Comparison of ENCODE assay signal across 29 cellular contexts in the genomic region with DNA sequence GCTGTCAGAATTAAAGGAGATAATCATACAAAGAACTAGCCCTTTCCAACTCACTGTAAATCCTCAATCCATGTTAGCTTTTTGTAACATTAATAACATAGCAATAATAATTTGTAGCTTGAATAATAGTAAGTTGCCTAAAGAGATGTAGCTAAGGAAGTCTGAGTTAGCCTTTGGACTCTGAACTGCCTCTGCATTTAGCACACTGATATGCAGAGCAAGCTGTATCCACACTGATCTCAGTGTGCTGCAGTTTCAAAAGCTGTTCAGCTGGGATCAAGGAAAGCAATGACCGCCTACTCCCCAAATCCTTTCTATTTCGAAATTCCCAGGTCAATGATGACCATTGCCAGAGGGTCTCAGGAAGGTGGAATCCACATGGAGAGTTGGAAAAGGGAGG.
"Had no signal": no experiment of that assay in that cellular context is flagged by ENCODE, and none has a peak within 500 bp of the region (broad histone marks: within the 10 kb centered on the region; RNA-seq: fewer than 3 reads in every experiment).

No MANE protein-coding gene starts in this region.

- H3K4me3 Mint-ChIP-seq: immature natural killer cell; mesothelial cell of epicardium; naive B cell; natural killer cell; nephron progenitor cell; neural progenitor cell; stimulated activated naive B cell treated with anti-CD40 and anti-IgM and Interleukin-4, amounts not matched to agents 10 μg/mL and 1 μg/mL and 100 μg/mL, for 72 hours; type B pancreatic cell had no signal

- DNase-seq: head of caudate nucleus; hypothalamus; immature natural killer cell; kidney; left ventricle myocardium inferior; mesendoderm; naive B cell; natural killer cell; nephron progenitor cell; occipital lobe; psoas muscle; stimulated activated CD4-positive, alpha-beta T cell treated with anti-CD3 and anti-CD28 coated beads, Interleukin-1b, Interleukin-23, amount 100 ng/mL, for 48 hours; stimulated activated CD4-positive, alpha-beta T cell treated with anti-CD3 and anti-CD28 coated beads, Interleukin-2, amount 100 ng/mL, for 48 hours; stimulated activated CD4-positive, alpha-beta T cell treated with anti-CD3 and anti-CD28 coated beads, Interleukin-4, amount 100 ng/mL, for 4 hours; stimulated activated CD8-positive, alpha-beta memory T cell treated with anti-CD3 and anti-CD28 coated beads, Interleukin-4, amount 100 ng/mL, for 48 hours; stimulated activated naive B cell treated with anti-CD40 and anti-IgM and Interleukin-4, amounts not matched to agents 10 μg/mL and 1 μg/mL and 100 μg/mL, for 72 hours; stimulated activated naive CD8-positive, alpha-beta T cell treated with anti-CD3 and anti-CD28 coated beads, Interleukin-15, Interleukin-2, amounts not matched to agents 100 U/mL and 50 U/mL, for 24 hours; stomach; uterus had no signal

- H3K4me1 ChIP-seq: parathyroid adenoma, uterus had no signal

- H3K27me3 ChIP-seq: neural progenitor cell, stomach, tibial nerve, uterus had no signal

- H3K9me3 ChIP-seq: left ventricle myocardium inferior, neutrophil, psoas muscle, stomach, tibial nerve, uterus had no signal

- FAIRE-seq: islet of Langerhans, kidney had no signal

- H3K9ac ChIP-seq: neural progenitor cell, parathyroid adenoma had no signal

- H3K27ac Mint-ChIP-seq: immature natural killer cell; natural killer cell; nephron progenitor cell; neural progenitor cell; stimulated activated naive B cell treated with anti-CD40 and anti-IgM and Interleukin-4, amounts not matched to agents 10 μg/mL and 1 μg/mL and 100 μg/mL, for 72 hours; type B pancreatic cell had no signal

- H3K36me3 ChIP-seq: left ventricle myocardium inferior, neural progenitor cell, neutrophil, stomach, tibial nerve, uterus had no signal

- H3K36me3 Mint-ChIP-seq: mesothelial cell of epicardium; naive B cell; natural killer cell; neural progenitor cell; stimulated activated naive B cell treated with anti-CD40 and anti-IgM and Interleukin-4, amounts not matched to agents 10 μg/mL and 1 μg/mL and 100 μg/mL, for 72 hours; type B pancreatic cell had no signal

- H3K9me3 Mint-ChIP-seq: immature natural killer cell; mesothelial cell of epicardium; naive B cell; natural killer cell; nephron progenitor cell; neural progenitor cell; stimulated activated naive B cell treated with anti-CD40 and anti-IgM and Interleukin-4, amounts not matched to agents 10 μg/mL and 1 μg/mL and 100 μg/mL, for 72 hours; type B pancreatic cell had no signal

- H3K27ac ChIP-seq: left ventricle myocardium inferior, neural progenitor cell, neutrophil, parathyroid adenoma, psoas muscle, skin epidermis, stomach, tibial nerve, uterus had no signal

- H3K4me3 ChIP-seq: left ventricle myocardium inferior, lung, neural progenitor cell, psoas muscle, skin epidermis, stomach, tibial nerve, uterus had no signal

- ATAC-seq: natural killer cell; psoas muscle; sciatic nerve; stimulated activated naive B cell treated with anti-CD40 and anti-IgM and Interleukin-4, amounts not matched to agents 10 μg/mL and 1 μg/mL and 100 μg/mL, for 72 hours; stimulated activated naive CD8-positive, alpha-beta T cell treated with anti-CD3 and anti-CD28 coated beads, Interleukin-15, Interleukin-2, amounts not matched to agents 100 U/mL and 50 U/mL, for 24 hours had no signal

- H3K79me2 ChIP-seq: parathyroid adenoma had no signal

- H2AFZ ChIP-seq: neural progenitor cell, parathyroid adenoma had no signal

- H3K4me2 ChIP-seq: neural progenitor cell had no signal
